In genomic region chr2:167733750-167734149, GRCh38 we compare ENCODE assay signal across 29 cellular contexts.
DNase-seq lines count a peak whose midpoint lies in the region; ATAC-seq and TF ChIP-seq lines count a peak whose summit lies in the region.
"Had no signal": no experiment of that assay in that cellular context is flagged by ENCODE, and none has a peak within 500 bp of the region (broad histone marks: within the 10 kb centered on the region; RNA-seq: fewer than 3 reads in every experiment).

No MANE protein-coding gene starts in this region.

- no peaks in the 10 kb centered on the region for H3K36me3 Mint-ChIP-seq in activated CD8-positive, alpha-beta T cell treated with anti-CD3 and anti-CD28 coated beads for 36 hours (ENCODE audit: low read depth)
- H3K36me3 Mint-ChIP-seq: activated CD4-positive, alpha-beta memory T cell treated with anti-CD3 and anti-CD28 coated beads for 36 hours; activated naive CD4-positive, alpha-beta T cell treated with anti-CD3 and anti-CD28 coated beads, Interleukin-2, amount 50 U/mL, for 24 hours; IgD-negative memory B cell; naive B cell had no signal

- H3K36me3 ChIP-seq in Karpas-422 (ENCODE audit: insufficient read depth, low read length) (no peaks in the 10 kb centered on the region), mesendoderm (ENCODE audit: control insufficient read depth, insufficient read depth, low read length) (no peaks in the 10 kb centered on the region), transverse colon (no peaks in the 10 kb centered on the region)
- H3K36me3 ChIP-seq: cardiac muscle cell, heart right ventricle, MG63, upper lobe of left lung had no signal

- no peak overlapping the region for H3K23ac ChIP-seq in mesendoderm (ENCODE audit: low read length)

- intact Hi-C loops in transverse colon (cut with DNase I; ENCODE audit: low total_unique reads): loop anchor here (5.0 kb wide), 1 partner anchor 1654 kb away; no protein-coding TSS in a partner anchor
- intact Hi-C loops in activated CD8-positive, alpha-beta T cell treated with anti-CD3 and anti-CD28 coated beads for 36 hours (cut with micrococcal nuclease): no loop called here

- H3K4me1 ChIP-seq in Karpas-422 (ENCODE audit: low read length) (no peaks in the 10 kb centered on the region), mesendoderm (ENCODE audit: control insufficient read depth, low read depth, low read length) (peaks cover 4% of the 10 kb centered on the region), transverse colon (peaks cover 4 to 34% (median 12%) of the 10 kb centered on the region in 4 donors)
- H3K4me1 ChIP-seq: Caco-2, foreskin keratinocyte, upper lobe of left lung had no signal

- CTCF ChIA-PET in activated CD8-positive, alpha-beta T cell treated with anti-CD3 and anti-CD28 coated beads for 36 hours (lab: Charles Lee): no interaction called here

- H3K4me3 Mint-ChIP-seq in activated CD8-positive, alpha-beta T cell treated with anti-CD3 and anti-CD28 coated beads for 36 hours: no peak overlapping the region
- H3K4me3 Mint-ChIP-seq: activated CD4-positive, alpha-beta memory T cell treated with anti-CD3 and anti-CD28 coated beads for 36 hours; activated naive CD4-positive, alpha-beta T cell treated with anti-CD3 and anti-CD28 coated beads, Interleukin-2, amount 50 U/mL, for 24 hours; activated T-helper 17 cell treated with anti-CD3 and anti-CD28 coated beads, Interleukin-2, amount 50 U/mL, for 72 hours; IgD-negative memory B cell; naive B cell had no signal

- in situ Hi-C loops in transverse colon (cut with MboI; ENCODE audit: low pct_ligation_motif_present in 1 of 4, low pct_unique_long_range_greater_than_20kb in 1 of 4, low sequenced_read_pairs in 3 of 4): no loop called here

- no peak overlapping the region for H2AK5ac ChIP-seq in mesendoderm (ENCODE audit: low read length)

- H3K79me1 ChIP-seq in mesendoderm (ENCODE audit: low read length): no peaks in the 10 kb centered on the region

- DNase-seq in Karpas-422 (peak; percentile 16), choroid plexus epithelial cell (ENCODE audit: low read depth) (peak; percentile 57), mesendoderm (peak; percentile 19), transverse colon (peak; percentile 48), NCI-H1417 (lab: John Stamatoyannopoulos, UW) (no peak)
- no peak for DNase-seq in activated CD8-positive, alpha-beta T cell treated with anti-CD3 and anti-CD28 coated beads for 36 hours
- DNase-seq: activated CD4-positive, alpha-beta memory T cell treated with anti-CD3 and anti-CD28 coated beads for 36 hours; C1 segment of cervical spinal cord; Caco-2; foreskin keratinocyte; GOT3; heart right ventricle; MG63; naive B cell; NCI-H2029 treated with DMSO at 0.1 percent for 48 hours; NCI-H774; nucleus accumbens; RPMI8226; stimulated activated CD4-positive, alpha-beta T cell treated with anti-CD3 and anti-CD28 coated beads, Interleukin-2, amount 100 ng/mL, for 24 hours; T-helper 1 cell; upper lobe of left lung had no signal

- no peak for TF ChIP-seq CTCF in choroid plexus epithelial cell (conservative IDR thresholded peaks at IDR 0.05; ENCODE audit: low read depth, low read length)
- no peak for TF ChIP-seq CTCF in transverse colon (IDR thresholded peaks at IDR 0.05)
- no peak for TF ChIP-seq CTCF in activated CD8-positive, alpha-beta T cell treated with anti-CD3 and anti-CD28 coated beads for 36 hours (IDR thresholded peaks at IDR 0.05)

- H2AFZ ChIP-seq in Karpas-422 (ENCODE audit: low read length): no peak overlapping the region

- H3K4ac ChIP-seq in mesendoderm (ENCODE audit: low read depth, low read length): no peak overlapping the region

- no peak overlapping the region for H3K9ac ChIP-seq in Karpas-422 (ENCODE audit: low read length)
- H3K9ac ChIP-seq in mesendoderm (ENCODE audit: low read length): no peak overlapping the region

- H3K27ac Mint-ChIP-seq in activated CD8-positive, alpha-beta T cell treated with anti-CD3 and anti-CD28 coated beads for 36 hours: no peak overlapping the region
- H3K27ac Mint-ChIP-seq: activated CD4-positive, alpha-beta memory T cell treated with anti-CD3 and anti-CD28 coated beads for 36 hours; activated naive CD4-positive, alpha-beta T cell treated with anti-CD3 and anti-CD28 coated beads, Interleukin-2, amount 50 U/mL, for 24 hours; activated T-helper 17 cell treated with anti-CD3 and anti-CD28 coated beads, Interleukin-2, amount 50 U/mL, for 72 hours; naive B cell had no signal

- no peak overlapping the region for H3K27ac ChIP-seq in Karpas-422 (ENCODE audit: low read length)
- H3K27ac ChIP-seq in mesendoderm (ENCODE audit: low read depth, low read length): no peak overlapping the region
- H3K27ac ChIP-seq in transverse colon: peak overlapping the region; percentile 31 to 59 (median 40)
- H3K27ac ChIP-seq: cardiac muscle cell, foreskin keratinocyte, heart right ventricle, upper lobe of left lung had no signal

- POLR2A ChIA-PET in activated CD8-positive, alpha-beta T cell treated with anti-CD3 and anti-CD28 coated beads for 36 hours (lab: Charles Lee): no interaction called here

- no peak overlapping the region for H2BK120ac ChIP-seq in mesendoderm (ENCODE audit: low read depth, low read length)

- no peak overlapping the region for H2BK15ac ChIP-seq in mesendoderm (replicated peaks; ENCODE audit: low read depth)

- no peak overlapping the region for H3K56ac ChIP-seq in mesendoderm (ENCODE audit: low read length)

- no peak for TF ChIP-seq POLR2A in transverse colon (IDR thresholded peaks at IDR 0.05)

- peaks cover 2% of the 10 kb centered on the region for H3K27me3 Mint-ChIP-seq in activated CD8-positive, alpha-beta T cell treated with anti-CD3 and anti-CD28 coated beads for 36 hours
- H3K27me3 Mint-ChIP-seq: activated CD4-positive, alpha-beta memory T cell treated with anti-CD3 and anti-CD28 coated beads for 36 hours; IgD-negative memory B cell had no signal

- H3K18ac ChIP-seq in mesendoderm (ENCODE audit: low read length): no peak overlapping the region

- peak; percentile 57 for TF ChIP-seq EP300 in transverse colon (IDR thresholded peaks at IDR 0.05; ENCODE audit: low read depth)

- H4K20me1 ChIP-seq in Karpas-422 (ENCODE audit: insufficient read depth, low read depth, low read length): no peaks in the 10 kb centered on the region

- H4K5ac ChIP-seq in mesendoderm (ENCODE audit: low read length): no peak overlapping the region

- H4K8ac ChIP-seq in mesendoderm (ENCODE audit: low read depth, low read length): no peak overlapping the region

- no peaks in the 10 kb centered on the region for H3K79me2 ChIP-seq in Karpas-422 (ENCODE audit: low read length)
- H3K79me2 ChIP-seq in mesendoderm (ENCODE audit: control insufficient read depth, insufficient read depth, low read length): no peaks in the 10 kb centered on the region

- no peak overlapping the region for H3K4me3 ChIP-seq in Karpas-422 (ENCODE audit: low read length)
- H3K4me3 ChIP-seq in choroid plexus epithelial cell (ENCODE audit: low read depth, low read length): no peak overlapping the region
- H3K4me3 ChIP-seq in mesendoderm (ENCODE audit: low read length): no peak overlapping the region
- no peak overlapping the region for H3K4me3 ChIP-seq in transverse colon
- H3K4me3 ChIP-seq: cardiac muscle cell, heart right ventricle, MG63, smooth muscle cell, upper lobe of left lung had no signal

- no peak for ATAC-seq in activated CD8-positive, alpha-beta T cell treated with anti-CD3 and anti-CD28 coated beads for 36 hours
- no peak for ATAC-seq in HG02588 (IDR thresholded peaks at IDR 0.05; ENCODE audit: unreplicated experiment)
- ATAC-seq: activated CD4-positive, CD25-positive, alpha-beta regulatory T cell treated with anti-CD3 and anti-CD28 coated beads, Interleukin-2, amount 50 U/mL, for 24 hours; activated T-helper 17 cell treated with anti-CD3 and anti-CD28 coated beads, Interleukin-2, amount 50 U/mL, for 72 hours; foreskin keratinocyte; heart right ventricle; left lobe of liver had no signal

- no CpG with 5 or more reads among the region's 2 CpGs for WGBS in mesendoderm (ENCODE audit: extremely low coverage, insufficient coverage, low lambda C conversion rate)
- WGBS in transverse colon (ENCODE audit: low coverage in 1 of 2), 2 donors: 20 to 36% methylated on average over 1 to 2 of the region's 2 CpGs

- no peaks in the 10 kb centered on the region for H3K4me1 Mint-ChIP-seq in activated CD8-positive, alpha-beta T cell treated with anti-CD3 and anti-CD28 coated beads for 36 hours (ENCODE audit: low read depth)
- H3K4me1 Mint-ChIP-seq: activated naive CD4-positive, alpha-beta T cell treated with anti-CD3 and anti-CD28 coated beads, Interleukin-2, amount 50 U/mL, for 24 hours; activated T-helper 17 cell treated with anti-CD3 and anti-CD28 coated beads, Interleukin-2, amount 50 U/mL, for 72 hours; IgD-negative memory B cell; naive B cell had no signal

- no peak overlapping the region for H2BK5ac ChIP-seq in mesendoderm (ENCODE audit: low read length)

- H3K9me3 Mint-ChIP-seq in activated CD8-positive, alpha-beta T cell treated with anti-CD3 and anti-CD28 coated beads for 36 hours: no peaks in the 10 kb centered on the region
- H3K9me3 Mint-ChIP-seq: activated CD4-positive, alpha-beta memory T cell treated with anti-CD3 and anti-CD28 coated beads for 36 hours; activated naive CD4-positive, alpha-beta T cell treated with anti-CD3 and anti-CD28 coated beads, Interleukin-2, amount 50 U/mL, for 24 hours; activated T-helper 17 cell treated with anti-CD3 and anti-CD28 coated beads, Interleukin-2, amount 50 U/mL, for 72 hours had no signal

- no peaks in the 10 kb centered on the region for H3K9me2 ChIP-seq in Karpas-422 (replicated peaks; ENCODE audit: insufficient read depth, low read length)

- no peaks in the 10 kb centered on the region for H3K9me3 ChIP-seq in Karpas-422 (ENCODE audit: low read length)
- no peaks in the 10 kb centered on the region for H3K9me3 ChIP-seq in transverse colon
- H3K9me3 ChIP-seq: Caco-2, heart right ventricle, MG63, upper lobe of left lung had no signal

- no peak overlapping the region for H3K4me2 ChIP-seq in Karpas-422 (ENCODE audit: low read depth, low read length, poor library complexity, severe bottlenecking)
- H3K4me2 ChIP-seq in mesendoderm (ENCODE audit: low read length): no peak overlapping the region
- H3K4me2 ChIP-seq: smooth muscle cell had no signal

- H3K27me3 ChIP-seq in Karpas-422 (ENCODE audit: low read length): no peaks in the 10 kb centered on the region
- H3K27me3 ChIP-seq in mesendoderm (ENCODE audit: insufficient read depth, low read length, poor library complexity): no peaks in the 10 kb centered on the region
- no peaks in the 10 kb centered on the region for H3K27me3 ChIP-seq in transverse colon
- H3K27me3 ChIP-seq: cardiac muscle cell, foreskin keratinocyte, heart right ventricle, MG63, upper lobe of left lung had no signal

Comparison
In these comparisons a context has a peak if more than half of its experiments do, and no peak if none do; other contexts are left out.
1. DNase-seq: peak in Karpas-422 (single experiment), choroid plexus epithelial cell (single experiment), mesendoderm (single experiment) and transverse colon (single experiment); none in activated CD8-positive, alpha-beta T cell treated with anti-CD3 and anti-CD28 coated beads for 36 hours (single experiment) and NCI-H1417 (0 of 3).
2. H3K27ac ChIP-seq: peak in transverse colon (4 of 4); none in Karpas-422 (single experiment) and mesendoderm (single experiment).